ENCODE assay signal across 27 cellular contexts in the genomic region with DNA sequence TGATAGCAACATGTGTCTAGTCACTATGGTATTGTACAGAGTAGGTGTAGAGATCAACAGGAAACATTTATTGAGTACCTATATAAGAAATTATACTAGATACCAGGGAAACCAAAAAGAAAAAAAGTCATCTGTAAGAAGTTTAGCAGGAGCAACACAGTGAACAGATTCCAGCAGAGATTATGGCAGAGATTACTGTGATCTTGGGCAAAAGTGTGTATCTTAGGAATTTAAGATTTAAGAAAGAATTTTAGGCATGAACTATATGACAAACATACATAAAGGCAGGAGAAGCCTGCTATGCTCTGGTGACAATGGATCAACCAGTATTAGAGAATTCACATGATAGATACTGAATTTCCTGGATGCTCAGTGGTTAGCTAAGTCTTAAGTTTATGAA. TPM values are rescaled to one million over a fixed set of nuclear protein-coding genes. Genes with fewer than 3 reads are reported as not detected.
"Had no signal": no experiment of that assay in that cellular context is flagged by ENCODE, and none has a peak within 500 bp of the region (broad histone marks: within the 10 kb centered on the region; RNA-seq: fewer than 3 reads in every experiment).

No MANE protein-coding gene starts in this region.

- H3K27me3 ChIP-seq: body of pancreas, esophagus muscularis mucosa, foreskin keratinocyte, gastrocnemius medialis, heart left ventricle had no signal

- DNase-seq: activated CD4-positive, alpha-beta memory T cell treated with anti-CD3 and anti-CD28 coated beads for 36 hours; activated CD4-positive, alpha-beta T cell treated with anti-CD3 and anti-CD28 coated beads for 36 hours; activated CD4-positive, alpha-beta T cell treated with anti-CD3 and anti-CD28 coated beads, Interleukin-2, amount 10 ng/mL, durations not matched to agents 24 days and 14 days; activated CD4-positive, CD25-positive, alpha-beta regulatory T cell; activated CD4-positive, CD25-positive, alpha-beta regulatory T cell treated with anti-CD3 and anti-CD28 coated beads, Interleukin-2, amount 50 U/mL, for 72 hours; activated CD8-positive, alpha-beta memory T cell treated with anti-CD3 and anti-CD28 coated beads, Interleukin-2, amount 10 ng/mL, durations not matched to agents 7 days and 5 days; activated CD8-positive, alpha-beta memory T cell treated with anti-CD3 and anti-CD28 coated beads, Interleukin-2, amount 50 U/mL, for 4 hours; activated CD8-positive, alpha-beta T cell treated with anti-CD3 and anti-CD28 coated beads, Interleukin-2, amount 10 ng/mL, durations not matched to agents 7 days and 5 days; activated effector memory CD4-positive, alpha-beta T cell treated with anti-CD3 and anti-CD28 coated beads, Interleukin-2, amount 50 U/mL, for 16 hours; activated naive CD4-positive, alpha-beta T cell; activated naive CD4-positive, alpha-beta T cell treated with anti-CD3 and anti-CD28 coated beads, Interleukin-2, amount 50 U/mL, for 16 hours; activated T-cell treated with anti-CD3 and anti-CD28 coated beads, Interleukin-2, amount 50 U/mL, for 1 hour; activated T-cell treated with anti-CD3 and anti-CD28 coated beads, Interleukin-2, amount 50 U/mL, for 48 hours; amniotic stem cell; anterior cingulate cortex; body of pancreas; caudate nucleus; cortex of kidney; effector CD8-positive, alpha-beta T cell; erythroblast; foreskin keratinocyte; gastrocnemius medialis; glutamatergic neuron; heart left ventricle; T-helper 2 cell had no signal

- H3K4me3 ChIP-seq: body of pancreas, esophagus muscularis mucosa, gastrocnemius medialis, heart left ventricle had no signal

- ATAC-seq: activated CD4-positive, alpha-beta T cell treated with anti-CD3 and anti-CD28 coated beads for 36 hours; activated CD8-positive, alpha-beta memory T cell treated with anti-CD3 and anti-CD28 coated beads, Interleukin-2, amount 10 ng/mL, durations not matched to agents 7 days and 5 days; activated CD8-positive, alpha-beta T cell treated with anti-CD3 and anti-CD28 coated beads, Interleukin-2, amount 10 ng/mL, durations not matched to agents 7 days and 5 days; body of pancreas; gastrocnemius medialis; heart left ventricle had no signal

- H3K36me3 ChIP-seq: esophagus muscularis mucosa, gastrocnemius medialis, heart left ventricle had no signal

- H3K27ac ChIP-seq: body of pancreas, esophagus muscularis mucosa, gastrocnemius medialis, heart left ventricle had no signal

- H3K9me3 ChIP-seq: body of pancreas, esophagus muscularis mucosa, gastrocnemius medialis, heart left ventricle had no signal

- H3K4me1 ChIP-seq: body of pancreas, esophagus muscularis mucosa, gastrocnemius medialis, heart left ventricle had no signal

RNA-seq across cellular contexts. Expression of a gene that starts 37.9 kb away (rescaled TPM):
- total RNA-seq: activated CD8-positive, alpha-beta memory T cell treated with anti-CD3 and anti-CD28 coated beads for 36 hours had no signal
